In the genomic region with DNA sequence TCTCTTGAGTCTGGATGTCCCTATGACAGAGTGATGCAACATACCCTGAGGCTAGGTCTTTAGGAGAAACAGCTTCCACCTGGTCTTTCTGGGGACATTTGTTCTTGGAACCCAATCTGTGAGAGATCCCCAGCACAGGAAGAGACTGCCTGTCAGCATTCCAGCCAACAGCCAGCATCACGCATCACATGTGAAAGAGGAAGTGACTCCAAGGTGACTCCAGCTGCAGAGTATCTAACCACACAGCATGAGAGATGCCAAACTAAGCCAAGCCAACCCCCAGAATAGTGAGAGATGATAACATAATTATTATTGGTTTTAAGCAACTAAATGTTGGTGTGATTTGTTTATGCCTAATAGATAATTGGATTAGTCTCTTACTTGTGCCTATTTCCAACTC, we compare ENCODE assay signal across 1 cellular context.
TF ChIP-seq lines count a peak whose summit lies in the region.

No MANE protein-coding gene starts in this region.

TF ChIP-seq in K562, 482 proteins besides CTCF, POLR2A, EP300 and RAD21 (continued from another document):
- TF ChIP-seq, protein P1, sequence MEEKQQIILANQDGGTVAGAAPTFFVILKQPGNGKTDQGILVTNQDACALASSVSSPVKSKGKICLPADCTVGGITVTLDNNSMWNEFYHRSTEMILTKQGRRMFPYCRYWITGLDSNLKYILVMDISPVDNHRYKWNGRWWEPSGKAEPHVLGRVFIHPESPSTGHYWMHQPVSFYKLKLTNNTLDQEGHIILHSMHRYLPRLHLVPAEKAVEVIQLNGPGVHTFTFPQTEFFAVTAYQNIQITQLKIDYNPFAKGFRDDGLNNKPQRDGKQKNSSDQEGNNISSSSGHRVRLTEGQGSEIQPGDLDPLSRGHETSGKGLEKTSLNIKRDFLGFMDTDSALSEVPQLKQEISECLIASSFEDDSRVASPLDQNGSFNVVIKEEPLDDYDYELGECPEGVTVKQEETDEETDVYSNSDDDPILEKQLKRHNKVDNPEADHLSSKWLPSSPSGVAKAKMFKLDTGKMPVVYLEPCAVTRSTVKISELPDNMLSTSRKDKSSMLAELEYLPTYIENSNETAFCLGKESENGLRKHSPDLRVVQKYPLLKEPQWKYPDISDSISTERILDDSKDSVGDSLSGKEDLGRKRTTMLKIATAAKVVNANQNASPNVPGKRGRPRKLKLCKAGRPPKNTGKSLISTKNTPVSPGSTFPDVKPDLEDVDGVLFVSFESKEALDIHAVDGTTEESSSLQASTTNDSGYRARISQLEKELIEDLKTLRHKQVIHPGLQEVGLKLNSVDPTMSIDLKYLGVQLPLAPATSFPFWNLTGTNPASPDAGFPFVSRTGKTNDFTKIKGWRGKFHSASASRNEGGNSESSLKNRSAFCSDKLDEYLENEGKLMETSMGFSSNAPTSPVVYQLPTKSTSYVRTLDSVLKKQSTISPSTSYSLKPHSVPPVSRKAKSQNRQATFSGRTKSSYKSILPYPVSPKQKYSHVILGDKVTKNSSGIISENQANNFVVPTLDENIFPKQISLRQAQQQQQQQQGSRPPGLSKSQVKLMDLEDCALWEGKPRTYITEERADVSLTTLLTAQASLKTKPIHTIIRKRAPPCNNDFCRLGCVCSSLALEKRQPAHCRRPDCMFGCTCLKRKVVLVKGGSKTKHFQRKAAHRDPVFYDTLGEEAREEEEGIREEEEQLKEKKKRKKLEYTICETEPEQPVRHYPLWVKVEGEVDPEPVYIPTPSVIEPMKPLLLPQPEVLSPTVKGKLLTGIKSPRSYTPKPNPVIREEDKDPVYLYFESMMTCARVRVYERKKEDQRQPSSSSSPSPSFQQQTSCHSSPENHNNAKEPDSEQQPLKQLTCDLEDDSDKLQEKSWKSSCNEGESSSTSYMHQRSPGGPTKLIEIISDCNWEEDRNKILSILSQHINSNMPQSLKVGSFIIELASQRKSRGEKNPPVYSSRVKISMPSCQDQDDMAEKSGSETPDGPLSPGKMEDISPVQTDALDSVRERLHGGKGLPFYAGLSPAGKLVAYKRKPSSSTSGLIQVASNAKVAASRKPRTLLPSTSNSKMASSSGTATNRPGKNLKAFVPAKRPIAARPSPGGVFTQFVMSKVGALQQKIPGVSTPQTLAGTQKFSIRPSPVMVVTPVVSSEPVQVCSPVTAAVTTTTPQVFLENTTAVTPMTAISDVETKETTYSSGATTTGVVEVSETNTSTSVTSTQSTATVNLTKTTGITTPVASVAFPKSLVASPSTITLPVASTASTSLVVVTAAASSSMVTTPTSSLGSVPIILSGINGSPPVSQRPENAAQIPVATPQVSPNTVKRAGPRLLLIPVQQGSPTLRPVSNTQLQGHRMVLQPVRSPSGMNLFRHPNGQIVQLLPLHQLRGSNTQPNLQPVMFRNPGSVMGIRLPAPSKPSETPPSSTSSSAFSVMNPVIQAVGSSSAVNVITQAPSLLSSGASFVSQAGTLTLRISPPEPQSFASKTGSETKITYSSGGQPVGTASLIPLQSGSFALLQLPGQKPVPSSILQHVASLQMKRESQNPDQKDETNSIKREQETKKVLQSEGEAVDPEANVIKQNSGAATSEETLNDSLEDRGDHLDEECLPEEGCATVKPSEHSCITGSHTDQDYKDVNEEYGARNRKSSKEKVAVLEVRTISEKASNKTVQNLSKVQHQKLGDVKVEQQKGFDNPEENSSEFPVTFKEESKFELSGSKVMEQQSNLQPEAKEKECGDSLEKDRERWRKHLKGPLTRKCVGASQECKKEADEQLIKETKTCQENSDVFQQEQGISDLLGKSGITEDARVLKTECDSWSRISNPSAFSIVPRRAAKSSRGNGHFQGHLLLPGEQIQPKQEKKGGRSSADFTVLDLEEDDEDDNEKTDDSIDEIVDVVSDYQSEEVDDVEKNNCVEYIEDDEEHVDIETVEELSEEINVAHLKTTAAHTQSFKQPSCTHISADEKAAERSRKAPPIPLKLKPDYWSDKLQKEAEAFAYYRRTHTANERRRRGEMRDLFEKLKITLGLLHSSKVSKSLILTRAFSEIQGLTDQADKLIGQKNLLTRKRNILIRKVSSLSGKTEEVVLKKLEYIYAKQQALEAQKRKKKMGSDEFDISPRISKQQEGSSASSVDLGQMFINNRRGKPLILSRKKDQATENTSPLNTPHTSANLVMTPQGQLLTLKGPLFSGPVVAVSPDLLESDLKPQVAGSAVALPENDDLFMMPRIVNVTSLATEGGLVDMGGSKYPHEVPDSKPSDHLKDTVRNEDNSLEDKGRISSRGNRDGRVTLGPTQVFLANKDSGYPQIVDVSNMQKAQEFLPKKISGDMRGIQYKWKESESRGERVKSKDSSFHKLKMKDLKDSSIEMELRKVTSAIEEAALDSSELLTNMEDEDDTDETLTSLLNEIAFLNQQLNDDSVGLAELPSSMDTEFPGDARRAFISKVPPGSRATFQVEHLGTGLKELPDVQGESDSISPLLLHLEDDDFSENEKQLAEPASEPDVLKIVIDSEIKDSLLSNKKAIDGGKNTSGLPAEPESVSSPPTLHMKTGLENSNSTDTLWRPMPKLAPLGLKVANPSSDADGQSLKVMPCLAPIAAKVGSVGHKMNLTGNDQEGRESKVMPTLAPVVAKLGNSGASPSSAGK (IDR thresholded peaks at IDR 0.05), result no peak
- no peak for TF ChIP-seq CBFB (CRISPR knock-in tag; IDR thresholded peaks at IDR 0.05)
- no peak for TF ChIP-seq SRSF1 (IDR thresholded peaks at IDR 0.05; ENCODE audit: low read depth, low read length)
- TF ChIP-seq, protein P2, sequence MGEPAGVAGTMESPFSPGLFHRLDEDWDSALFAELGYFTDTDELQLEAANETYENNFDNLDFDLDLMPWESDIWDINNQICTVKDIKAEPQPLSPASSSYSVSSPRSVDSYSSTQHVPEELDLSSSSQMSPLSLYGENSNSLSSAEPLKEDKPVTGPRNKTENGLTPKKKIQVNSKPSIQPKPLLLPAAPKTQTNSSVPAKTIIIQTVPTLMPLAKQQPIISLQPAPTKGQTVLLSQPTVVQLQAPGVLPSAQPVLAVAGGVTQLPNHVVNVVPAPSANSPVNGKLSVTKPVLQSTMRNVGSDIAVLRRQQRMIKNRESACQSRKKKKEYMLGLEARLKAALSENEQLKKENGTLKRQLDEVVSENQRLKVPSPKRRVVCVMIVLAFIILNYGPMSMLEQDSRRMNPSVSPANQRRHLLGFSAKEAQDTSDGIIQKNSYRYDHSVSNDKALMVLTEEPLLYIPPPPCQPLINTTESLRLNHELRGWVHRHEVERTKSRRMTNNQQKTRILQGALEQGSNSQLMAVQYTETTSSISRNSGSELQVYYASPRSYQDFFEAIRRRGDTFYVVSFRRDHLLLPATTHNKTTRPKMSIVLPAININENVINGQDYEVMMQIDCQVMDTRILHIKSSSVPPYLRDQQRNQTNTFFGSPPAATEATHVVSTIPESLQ (CRISPR knock-in tag; IDR thresholded peaks at IDR 0.05), result no peak
- 0 out of 2 replicates have a peak, but pooled peaks have one; percentile 40 for TF ChIP-seq CTBP1 (IDR thresholded peaks at IDR 0.05; ENCODE audit: borderline replicate concordance)
- TF ChIP-seq, protein P3, sequence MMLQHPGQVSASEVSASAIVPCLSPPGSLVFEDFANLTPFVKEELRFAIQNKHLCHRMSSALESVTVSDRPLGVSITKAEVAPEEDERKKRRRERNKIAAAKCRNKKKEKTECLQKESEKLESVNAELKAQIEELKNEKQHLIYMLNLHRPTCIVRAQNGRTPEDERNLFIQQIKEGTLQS (IDR thresholded peaks at IDR 0.05), result peak; percentile 14; the same call in 1 of the 2 replicates
- TF ChIP-seq, protein P3 (CRISPR knock-in tag; conservative IDR thresholded peaks at IDR 0.05), result no peak
- TF ChIP-seq NCOA6 (IDR thresholded peaks at IDR 0.05), result no peak
